In the genomic region with DNA sequence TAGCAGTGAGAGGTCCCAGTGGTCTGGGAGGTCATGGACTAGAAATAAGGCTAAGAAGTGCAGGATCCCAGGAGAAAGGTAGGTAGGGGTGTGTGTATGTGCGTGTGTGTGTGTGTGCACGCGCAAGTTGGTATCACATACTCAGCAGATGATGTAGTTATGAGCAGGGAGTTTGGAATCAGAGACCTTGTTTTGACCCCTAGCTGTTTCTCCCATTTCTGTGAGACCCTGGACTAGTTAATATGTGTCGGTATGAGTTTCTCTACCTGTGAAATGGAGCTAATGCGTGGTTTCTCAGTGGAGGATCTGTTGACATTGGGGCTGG, we compare ENCODE assay signal across 12 cellular contexts. TPM values are rescaled to one million over a fixed set of nuclear protein-coding genes. Genes with fewer than 3 reads are reported as not detected.
DNase-seq lines count a peak whose midpoint lies in the region; ATAC-seq and TF ChIP-seq lines count a peak whose summit lies in the region.
"Had no signal": no experiment of that assay in that cellular context is flagged by ENCODE, and none has a peak within 500 bp of the region (broad histone marks: within the 10 kb centered on the region; RNA-seq: fewer than 3 reads in every experiment).

No MANE protein-coding gene starts in this region.

- peak overlapping the region; percentile 23 for H3K27ac Mint-ChIP-seq in neural progenitor cell
- no peak overlapping the region for H3K27ac Mint-ChIP-seq in activated T-cell treated with anti-CD3 and anti-CD28 coated beads, Interleukin-2, amount 50 U/mL, for 24 hours

- DNase-seq in cardiac muscle cell (ENCODE audit: low read depth in 1 of 2, low spot score in 1 of 2) = peak in 1 of 2 donors; percentile 47
- no peak for DNase-seq in cardiac septum (ENCODE audit: low spot score)
- DNase-seq in fibroblast of the aortic adventitia (ENCODE audit: low read depth) = peak; percentile 56
- no peak for DNase-seq in neural progenitor cell (ENCODE audit: low spot score)
- DNase-seq in upper lobe of right lung = no peak
- DNase-seq in COLO829 (ENCODE audit: low spot score) = no peak
- DNase-seq in activated T-cell treated with anti-CD3 and anti-CD28 coated beads, Interleukin-2, amount 50 U/mL, for 24 hours = no peak
- DNase-seq: 8988T; activated CD4-positive, CD25-positive, alpha-beta regulatory T cell treated with anti-CD3 and anti-CD28 coated beads, Interleukin-2, amount 50 U/mL, for 72 hours; central memory CD4-positive, alpha-beta T cell; MV-4-11 had no signal

- H3K4me3 Mint-ChIP-seq in neural progenitor cell = peak overlapping the region; percentile 78
- no peak overlapping the region for H3K4me3 Mint-ChIP-seq in activated T-cell treated with anti-CD3 and anti-CD28 coated beads, Interleukin-2, amount 50 U/mL, for 24 hours

- peak overlapping the region; percentile 76 for H3K4me2 ChIP-seq in neural progenitor cell

- H3K36me3 ChIP-seq in cardiac muscle cell (no peaks in the 10 kb centered on the region), neural progenitor cell (no peaks in the 10 kb centered on the region), upper lobe of right lung (peaks cover 14% of the 10 kb centered on the region)

- H3K4me1 ChIP-seq in cardiac muscle cell (ENCODE audit: low read depth) = no peaks in the 10 kb centered on the region
- peaks cover 45% of the 10 kb centered on the region for H3K4me1 ChIP-seq in neural progenitor cell
- H3K4me1 ChIP-seq in upper lobe of right lung = peaks cover 8% of the 10 kb centered on the region

- peaks cover 51% of the 10 kb centered on the region for H3K4me1 Mint-ChIP-seq in neural progenitor cell
- no peaks in the 10 kb centered on the region for H3K4me1 Mint-ChIP-seq in activated T-cell treated with anti-CD3 and anti-CD28 coated beads, Interleukin-2, amount 50 U/mL, for 24 hours (ENCODE audit: low read depth)

- H3K36me3 Mint-ChIP-seq in neural progenitor cell = peaks cover 14% of the 10 kb centered on the region
- H3K36me3 Mint-ChIP-seq in activated T-cell treated with anti-CD3 and anti-CD28 coated beads, Interleukin-2, amount 50 U/mL, for 24 hours (ENCODE audit: low read depth) = no peaks in the 10 kb centered on the region

- H3K9me3 Mint-ChIP-seq in neural progenitor cell = no peaks in the 10 kb centered on the region
- H3K9me3 Mint-ChIP-seq in activated T-cell treated with anti-CD3 and anti-CD28 coated beads, Interleukin-2, amount 50 U/mL, for 24 hours = no peaks in the 10 kb centered on the region

- TF ChIP-seq CTCF in cardiac muscle cell (IDR thresholded peaks at IDR 0.05; ENCODE audit: low read depth, low read length) = no peak
- TF ChIP-seq CTCF in fibroblast of the aortic adventitia (IDR thresholded peaks at IDR 0.05; ENCODE audit: insufficient read depth, low read length) = no peak
- no peak for TF ChIP-seq CTCF in neural progenitor cell (IDR thresholded peaks at IDR 0.05)
- TF ChIP-seq CTCF in upper lobe of right lung (IDR thresholded peaks at IDR 0.05) = no peak

- H3K27me3 ChIP-seq in cardiac muscle cell = no peaks in the 10 kb centered on the region
- no peaks in the 10 kb centered on the region for H3K27me3 ChIP-seq in neural progenitor cell
- no peaks in the 10 kb centered on the region for H3K27me3 ChIP-seq in upper lobe of right lung

- H3K27me3 Mint-ChIP-seq in neural progenitor cell (ENCODE audit: insufficient read depth, low read depth) = peaks cover 8% of the 10 kb centered on the region
- peaks cover 33% of the 10 kb centered on the region for H3K27me3 Mint-ChIP-seq in activated T-cell treated with anti-CD3 and anti-CD28 coated beads, Interleukin-2, amount 50 U/mL, for 24 hours

- peaks cover 45% of the 10 kb centered on the region for H3F3A ChIP-seq in neural progenitor cell (ENCODE audit: low read depth)

- ATAC-seq in upper lobe of right lung = no peak
- no peak for ATAC-seq in GM18868 (IDR thresholded peaks at IDR 0.05; ENCODE audit: unreplicated experiment)

- intact Hi-C loops in cardiac septum (cut with DNase I) = no loop called here
- intact Hi-C loops in upper lobe of right lung (cut with DNase I) = no loop called here

- H3K27ac ChIP-seq in cardiac muscle cell (peak overlapping the region; percentile 35), neural progenitor cell (peak overlapping the region; percentile 97), upper lobe of right lung (peak overlapping the region; percentile 91)

- peak overlapping the region; percentile 25 for H3K4me3 ChIP-seq in cardiac muscle cell
- H3K4me3 ChIP-seq in fibroblast of the aortic adventitia (ENCODE audit: low read depth, low read length) = peak overlapping the region; percentile 66
- peak overlapping the region; percentile 56 for H3K4me3 ChIP-seq in neural progenitor cell
- H3K4me3 ChIP-seq in upper lobe of right lung = peak overlapping the region; percentile 60

- no peak overlapping the region for H2AFZ ChIP-seq in neural progenitor cell (replicated peaks)

- H3K9me3 ChIP-seq in cardiac muscle cell (ENCODE audit: low read depth) (no peaks in the 10 kb centered on the region), neural progenitor cell (ENCODE audit: low read depth) (no peaks in the 10 kb centered on the region), upper lobe of right lung (no peaks in the 10 kb centered on the region)

- H4K20me1 ChIP-seq in neural progenitor cell (ENCODE audit: low read depth) = no peaks in the 10 kb centered on the region

- no peak overlapping the region for H3K9ac ChIP-seq in neural progenitor cell

- peaks cover 20% of the 10 kb centered on the region for H3K79me2 ChIP-seq in neural progenitor cell (ENCODE audit: low read depth)

RNA-seq across cellular contexts. Expression of gene SERPING1, which starts 1.3 kb away (rescaled TPM):
- total RNA-seq in cardiac muscle cell (42.8 and 51.9 TPM in 2 replicates), cardiac septum (90.0 TPM), fibroblast of the aortic adventitia (ENCODE audit: low replicate concordance) (64.9 and 77.0 TPM in 2 replicates), neural progenitor cell (ENCODE audit: low replicate concordance) (46.0 and 68.1 TPM in 2 replicates), upper lobe of right lung (490 TPM)
- polyA plus RNA-seq in cardiac muscle cell = 80.7 and 123 TPM in 2 replicates

RNA-seq across cellular contexts. Expression of gene UBE2L6, which starts 31.3 kb away (rescaled TPM):
- 113 and 129 TPM in 2 replicates for total RNA-seq in cardiac muscle cell
- polyA plus RNA-seq in cardiac muscle cell = 158 and 231 TPM in 2 replicates
- total RNA-seq in cardiac septum = 15.8 TPM
- 30.6 and 41.1 TPM in 2 replicates for total RNA-seq in fibroblast of the aortic adventitia (ENCODE audit: low replicate concordance)
- total RNA-seq in neural progenitor cell (ENCODE audit: low replicate concordance) = 76.2 and 112 TPM in 2 replicates
- 120 TPM for total RNA-seq in upper lobe of right lung

RNA-seq across cellular contexts. Expression of gene YPEL4, which starts 50.9 kb away (rescaled TPM):
- total RNA-seq in cardiac muscle cell = 0.70 and 1.3 TPM in 2 replicates
- polyA plus RNA-seq in cardiac muscle cell = 1.1 and 2.1 TPM in 2 replicates
- total RNA-seq in cardiac septum = 0.59 TPM
- 1.4 and 1.7 TPM in 2 replicates for total RNA-seq in fibroblast of the aortic adventitia (ENCODE audit: low replicate concordance)
- 0.22 TPM in 1 of 2 replicates, not detected in the other for total RNA-seq in neural progenitor cell (ENCODE audit: low replicate concordance)
- total RNA-seq in upper lobe of right lung = 6.9 TPM

RNA-seq across cellular contexts. Expression of gene CLP1, which starts 58.8 kb away (rescaled TPM):
- total RNA-seq in cardiac muscle cell (16.5 and 17.2 TPM in 2 replicates), cardiac septum (5.8 TPM), fibroblast of the aortic adventitia (ENCODE audit: low replicate concordance) (12.6 and 16.2 TPM in 2 replicates), neural progenitor cell (ENCODE audit: low replicate concordance) (18.0 TPM in 2 replicates), upper lobe of right lung (11.7 TPM)
- polyA plus RNA-seq in cardiac muscle cell = 16.7 and 17.9 TPM in 2 replicates

Comparison
In these comparisons a context has a peak if more than half of its experiments do, and no peak if none do; other contexts are left out.
1. H3K27ac ChIP-seq: peak in every context shown above with its lines; median percentile 97 in neural progenitor cell; 91 in upper lobe of right lung; 35 in cardiac muscle cell.